8 cellular contexts compared by ENCODE assay signal in genomic region chr16:73015612-73016487, GRCh38. TPM values are rescaled to one million over a fixed set of nuclear protein-coding genes. Genes with fewer than 3 reads are reported as not detected.
DNase-seq lines count a peak whose midpoint lies in the region; ATAC-seq, FAIRE-seq and TF ChIP-seq lines count a peak whose summit lies in the region.

No MANE protein-coding gene starts in this region.

- H3K27me3 ChIP-seq in astrocyte (ENCODE audit: insufficient read depth, low read length) (no peaks in the 10 kb centered on the region), left ventricle myocardium inferior (ENCODE audit: low read depth) (no peaks in the 10 kb centered on the region)

- CTCF ChIA-PET in activated CD4-positive, alpha-beta T cell treated with anti-CD3 and anti-CD28 coated beads, Interleukin-2, amount 10 ng/mL, durations not matched to agents 7 days and 5 days (lab: Charles Lee), result no interaction called here

- peaks cover 89% of the 10 kb centered on the region for H3K79me2 ChIP-seq in astrocyte (ENCODE audit: insufficient read depth, low read length)

- no peaks in the 10 kb centered on the region for H3K9me3 Mint-ChIP-seq in astrocyte (ENCODE audit: unreplicated experiment)
- H3K9me3 Mint-ChIP-seq in stimulated activated naive B cell treated with anti-CD40 and anti-IgM and Interleukin-4, amounts not matched to agents 10 μg/mL and 1 μg/mL and 100 μg/mL, for 72 hours, result no peaks in the 10 kb centered on the region
- H3K9me3 Mint-ChIP-seq in activated CD4-positive, alpha-beta T cell treated with anti-CD3 and anti-CD28 coated beads, Interleukin-2, amount 10 ng/mL, durations not matched to agents 7 days and 5 days, result no peaks in the 10 kb centered on the region

- H4K20me1 ChIP-seq in astrocyte (ENCODE audit: insufficient read depth, low read length), result peaks cover 43% of the 10 kb centered on the region

- no peaks in the 10 kb centered on the region for H3K9me3 ChIP-seq in astrocyte (ENCODE audit: insufficient read depth, low read depth, low read length)
- H3K9me3 ChIP-seq in left ventricle myocardium inferior (replicated peaks), result no peaks in the 10 kb centered on the region

- ATAC-seq in HG03108 (IDR thresholded peaks at IDR 0.05; ENCODE audit: unreplicated experiment), result peak; percentile 81
- ATAC-seq in stimulated activated naive B cell treated with anti-CD40 and anti-IgM and Interleukin-4, amounts not matched to agents 10 μg/mL and 1 μg/mL and 100 μg/mL, for 72 hours (replicated peaks), result peak; percentile 82 to 85

- H3K9ac ChIP-seq in astrocyte (ENCODE audit: low read length), result no peak overlapping the region

- POLR2A ChIA-PET in activated CD4-positive, alpha-beta T cell treated with anti-CD3 and anti-CD28 coated beads, Interleukin-2, amount 10 ng/mL, durations not matched to agents 7 days and 5 days (lab: Charles Lee), result no interaction called here

- no peak overlapping the region for H2AFZ ChIP-seq in astrocyte (ENCODE audit: low read depth, low read length)

- FAIRE-seq in astrocyte (lab: Jason Lieb, UNC), result peak; percentile 62

- TF ChIP-seq CTCF in astrocyte (IDR thresholded peaks at IDR 0.05; ENCODE audit: insufficient read depth, low read depth, low read length) (no peak), left ventricle myocardium inferior (IDR thresholded peaks at IDR 0.05; ENCODE audit: borderline replicate concordance) (no peak), foreskin fibroblast (IDR thresholded peaks at IDR 0.05; ENCODE audit: low read depth, low read length) (no peak)

- no peaks in the 10 kb centered on the region for H3K36me3 Mint-ChIP-seq in astrocyte (ENCODE audit: low read depth, unreplicated experiment)
- H3K36me3 Mint-ChIP-seq in stimulated activated naive B cell treated with anti-CD40 and anti-IgM and Interleukin-4, amounts not matched to agents 10 μg/mL and 1 μg/mL and 100 μg/mL, for 72 hours, result no peaks in the 10 kb centered on the region
- H3K36me3 Mint-ChIP-seq in activated CD4-positive, alpha-beta T cell treated with anti-CD3 and anti-CD28 coated beads, Interleukin-2, amount 10 ng/mL, durations not matched to agents 7 days and 5 days (ENCODE audit: low read depth), result no peaks in the 10 kb centered on the region

- H3K27me3 Mint-ChIP-seq in astrocyte (ENCODE audit: low read depth, unreplicated experiment), result no peaks in the 10 kb centered on the region
- no peaks in the 10 kb centered on the region for H3K27me3 Mint-ChIP-seq in stimulated activated naive B cell treated with anti-CD40 and anti-IgM and Interleukin-4, amounts not matched to agents 10 μg/mL and 1 μg/mL and 100 μg/mL, for 72 hours
- no peaks in the 10 kb centered on the region for H3K27me3 Mint-ChIP-seq in activated CD4-positive, alpha-beta T cell treated with anti-CD3 and anti-CD28 coated beads, Interleukin-2, amount 10 ng/mL, durations not matched to agents 7 days and 5 days

- intact Hi-C loops in left ventricle myocardium inferior (cut with micrococcal nuclease), result no loop called here

- DNase-seq in NCI-H748 (lab: John Stamatoyannopoulos, UW; ENCODE audit: unreplicated experiment) (peak; percentile 5), NCI-H748 treated with DMSO at 0.1 percent for 48 hours (lab: John Stamatoyannopoulos, UW) (no peak), astrocyte (ENCODE audit: low read depth) (no peak), left ventricle myocardium inferior (no peak), foreskin fibroblast (no peak)
- no peak for DNase-seq in stimulated activated naive B cell treated with anti-CD40 and anti-IgM and Interleukin-4, amounts not matched to agents 10 μg/mL and 1 μg/mL and 100 μg/mL, for 72 hours
- DNase-seq in activated CD4-positive, alpha-beta T cell treated with anti-CD3 and anti-CD28 coated beads, Interleukin-2, amount 10 ng/mL, durations not matched to agents 7 days and 5 days, result no peak

- no peak overlapping the region for H3K4me3 Mint-ChIP-seq in astrocyte (ENCODE audit: unreplicated experiment)
- peak overlapping the region; percentile 27 to 53 for H3K4me3 Mint-ChIP-seq in stimulated activated naive B cell treated with anti-CD40 and anti-IgM and Interleukin-4, amounts not matched to agents 10 μg/mL and 1 μg/mL and 100 μg/mL, for 72 hours
- H3K4me3 Mint-ChIP-seq in activated CD4-positive, alpha-beta T cell treated with anti-CD3 and anti-CD28 coated beads, Interleukin-2, amount 10 ng/mL, durations not matched to agents 7 days and 5 days, result no peak overlapping the region

- H3K27ac ChIP-seq in astrocyte (ENCODE audit: low read depth, low read length) (no peak overlapping the region), left ventricle myocardium inferior (replicated peaks) (no peak overlapping the region)

- peaks cover 26% of the 10 kb centered on the region for H3K4me1 Mint-ChIP-seq in astrocyte (ENCODE audit: low read depth, unreplicated experiment)
- H3K4me1 Mint-ChIP-seq in stimulated activated naive B cell treated with anti-CD40 and anti-IgM and Interleukin-4, amounts not matched to agents 10 μg/mL and 1 μg/mL and 100 μg/mL, for 72 hours, result peaks cover 23 to 50% of the 10 kb centered on the region in 2 donors
- H3K4me1 Mint-ChIP-seq in activated CD4-positive, alpha-beta T cell treated with anti-CD3 and anti-CD28 coated beads, Interleukin-2, amount 10 ng/mL, durations not matched to agents 7 days and 5 days, result no peaks in the 10 kb centered on the region

- no peaks in the 10 kb centered on the region for H3K36me3 ChIP-seq in astrocyte (ENCODE audit: insufficient read depth, low read length)
- no peaks in the 10 kb centered on the region for H3K36me3 ChIP-seq in left ventricle myocardium inferior

- H3K4me1 ChIP-seq in astrocyte (ENCODE audit: insufficient read depth, low read length) (peaks cover 32% of the 10 kb centered on the region), left ventricle myocardium inferior (peaks cover 71% of the 10 kb centered on the region)

- no peak overlapping the region for H3K27ac Mint-ChIP-seq in astrocyte (ENCODE audit: unreplicated experiment)
- H3K27ac Mint-ChIP-seq in stimulated activated naive B cell treated with anti-CD40 and anti-IgM and Interleukin-4, amounts not matched to agents 10 μg/mL and 1 μg/mL and 100 μg/mL, for 72 hours, result peak overlapping the region; percentile 21
- no peak overlapping the region for H3K27ac Mint-ChIP-seq in activated CD4-positive, alpha-beta T cell treated with anti-CD3 and anti-CD28 coated beads, Interleukin-2, amount 10 ng/mL, durations not matched to agents 7 days and 5 days

- H3K4me2 ChIP-seq in astrocyte (ENCODE audit: low read length), result peak overlapping the region; percentile 38

- H3K4me3 ChIP-seq in astrocyte (ENCODE audit: insufficient read depth, low read depth, low read length) (no peak overlapping the region), left ventricle myocardium inferior (no peak overlapping the region), foreskin fibroblast (ENCODE audit: low read depth in 1 of 2, low read length in 2 of 2) (no peak overlapping the region)

RNA-seq across cellular contexts. Expression of gene ZFHX3, which starts 32.1 kb away (rescaled TPM):
- total RNA-seq in astrocyte, result 18.0 and 19.7 TPM in 2 replicates
- 9.6 TPM for total RNA-seq in left ventricle myocardium inferior
- 1 to 10 TPM; 1.5 to 1.6 TPM for total RNA-seq in activated CD4-positive, alpha-beta T cell treated with anti-CD3 and anti-CD28 coated beads, Interleukin-2, amount 10 ng/mL, durations not matched to agents 7 days and 5 days

Comparison
In these comparisons a context has a peak if more than half of its experiments do, and no peak if none do; other contexts are left out.
1. H3K4me3 Mint-ChIP-seq: peak in stimulated activated naive B cell treated with anti-CD40 and anti-IgM and Interleukin-4, amounts not matched to agents 10 μg/mL and 1 μg/mL and 100 μg/mL, for 72 hours (2 of 2); none in astrocyte (single experiment) and activated CD4-positive, alpha-beta T cell treated with anti-CD3 and anti-CD28 coated beads, Interleukin-2, amount 10 ng/mL, durations not matched to agents 7 days and 5 days (single experiment).